In the genomic region with DNA sequence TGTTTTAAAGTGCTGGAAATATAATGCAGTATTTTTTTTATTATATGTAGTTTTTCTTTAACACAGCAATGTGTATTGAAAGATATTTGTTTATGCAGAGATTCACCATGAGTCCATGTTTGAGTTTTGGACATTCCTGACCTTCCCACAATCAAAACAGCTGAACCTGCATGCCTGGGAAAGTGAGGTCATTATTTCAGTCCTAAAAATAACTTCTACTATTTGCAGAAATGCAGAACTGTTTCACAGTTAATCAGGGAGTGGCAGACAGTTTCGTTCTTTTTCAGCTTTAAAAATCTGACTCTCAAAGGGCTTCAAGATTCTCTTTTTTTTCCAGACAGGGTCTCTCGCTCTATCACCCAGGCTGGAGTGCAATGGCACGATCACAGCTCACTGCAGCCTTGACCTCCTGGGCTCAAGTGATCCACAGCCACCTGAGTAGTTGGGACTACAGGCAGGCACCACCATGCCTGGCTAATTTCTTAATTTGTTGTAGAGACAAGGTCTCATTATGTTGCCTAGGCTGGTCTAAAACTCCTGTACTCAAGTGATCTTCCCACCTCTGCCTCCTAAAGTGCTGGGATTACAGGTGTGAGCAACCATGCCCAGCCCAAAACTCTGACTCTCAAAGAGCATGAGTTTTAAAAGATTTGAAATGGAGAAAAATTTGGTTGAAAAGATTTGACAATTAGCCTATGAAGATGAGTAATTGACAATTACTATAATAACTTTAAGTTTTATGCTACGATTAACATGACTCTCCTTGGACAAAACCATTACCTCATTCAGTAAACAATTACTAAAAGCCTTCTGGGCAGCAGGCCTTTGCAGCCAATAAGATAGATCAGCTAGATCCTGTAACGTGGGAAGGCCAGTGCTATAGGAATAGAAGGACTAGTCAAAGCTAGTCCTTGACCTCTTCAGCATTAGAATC, we compare ENCODE assay signal across 10 cellular contexts. TPM values are rescaled to one million over a fixed set of nuclear protein-coding genes. Genes with fewer than 3 reads are reported as not detected.
DNase-seq lines count a peak whose midpoint lies in the region; ATAC-seq and TF ChIP-seq lines count a peak whose summit lies in the region.
"Had no signal": no experiment of that assay in that cellular context is flagged by ENCODE, and none has a peak within 500 bp of the region (broad histone marks: within the 10 kb centered on the region; RNA-seq: fewer than 3 reads in every experiment).

No MANE protein-coding gene starts in this region.

- intact Hi-C loops in left lung (cut with DNase I), result no loop called here

- H3K4me1 Mint-ChIP-seq in stimulated activated naive CD8-positive, alpha-beta T cell treated with anti-CD3 and anti-CD28 coated beads, Interleukin-15, Interleukin-2, amounts not matched to agents 100 ng/mL and 50 ng/mL, for 24 hours (ENCODE audit: low read depth), result peaks cover 90% of the 10 kb centered on the region
- H3K4me1 Mint-ChIP-seq in activated naive CD8-positive, alpha-beta T cell treated with anti-CD3 and anti-CD28 coated beads for 36 hours, result peaks cover 71% of the 10 kb centered on the region

- no peaks in the 10 kb centered on the region for H3K27me3 Mint-ChIP-seq in stimulated activated naive CD8-positive, alpha-beta T cell treated with anti-CD3 and anti-CD28 coated beads, Interleukin-15, Interleukin-2, amounts not matched to agents 100 ng/mL and 50 ng/mL, for 24 hours
- H3K27me3 Mint-ChIP-seq in activated naive CD8-positive, alpha-beta T cell treated with anti-CD3 and anti-CD28 coated beads for 36 hours, result no peaks in the 10 kb centered on the region

- no peaks in the 10 kb centered on the region for H3K9me3 Mint-ChIP-seq in stimulated activated naive CD8-positive, alpha-beta T cell treated with anti-CD3 and anti-CD28 coated beads, Interleukin-15, Interleukin-2, amounts not matched to agents 100 ng/mL and 50 ng/mL, for 24 hours
- H3K9me3 Mint-ChIP-seq in activated naive CD8-positive, alpha-beta T cell treated with anti-CD3 and anti-CD28 coated beads for 36 hours, result no peaks in the 10 kb centered on the region

- peaks cover 8 to 66% of the 10 kb centered on the region in 2 donors for H3K36me3 ChIP-seq in left lung

- no peak overlapping the region for H3K4me3 ChIP-seq in left lung
- H3K4me3 ChIP-seq: mucosa of descending colon had no signal

- no peak for DNase-seq in stimulated activated naive CD8-positive, alpha-beta T cell treated with anti-CD3 and anti-CD28 coated beads, Interleukin-15, Interleukin-2, amounts not matched to agents 100 U/mL and 50 U/mL, for 24 hours
- DNase-seq in activated naive CD8-positive, alpha-beta T cell treated with anti-CD3 and anti-CD28 coated beads for 36 hours, result no peak
- no peak for DNase-seq in left lung
- no peak for DNase-seq in putamen (ENCODE audit: low spot score)
- no peak for DNase-seq in NCI-H1417 treated with DMSO at 0.1 percent for 48 hours (lab: John Stamatoyannopoulos, UW)
- DNase-seq: activated CD4-positive, alpha-beta T cell treated with anti-CD3 and anti-CD28 coated beads, Interleukin-2, amount 50 U/mL, for 4 hours; mucosa of descending colon had no signal

- TF ChIP-seq CTCF in left lung (IDR thresholded peaks at IDR 0.05), result no peak

- peak overlapping the region; percentile 46 to 78 for H3K27ac ChIP-seq in left lung

- peaks cover 80% of the 10 kb centered on the region for H3K36me3 Mint-ChIP-seq in stimulated activated naive CD8-positive, alpha-beta T cell treated with anti-CD3 and anti-CD28 coated beads, Interleukin-15, Interleukin-2, amounts not matched to agents 100 ng/mL and 50 ng/mL, for 24 hours (ENCODE audit: low read depth)
- peaks cover 58% of the 10 kb centered on the region for H3K36me3 Mint-ChIP-seq in activated naive CD8-positive, alpha-beta T cell treated with anti-CD3 and anti-CD28 coated beads for 36 hours

- no peak overlapping the region for H3K4me3 Mint-ChIP-seq in stimulated activated naive CD8-positive, alpha-beta T cell treated with anti-CD3 and anti-CD28 coated beads, Interleukin-15, Interleukin-2, amounts not matched to agents 100 ng/mL and 50 ng/mL, for 24 hours
- no peak overlapping the region for H3K4me3 Mint-ChIP-seq in activated naive CD8-positive, alpha-beta T cell treated with anti-CD3 and anti-CD28 coated beads for 36 hours

- no peak for ATAC-seq in stimulated activated naive CD8-positive, alpha-beta T cell treated with anti-CD3 and anti-CD28 coated beads, Interleukin-15, Interleukin-2, amounts not matched to agents 100 U/mL and 50 U/mL, for 24 hours
- peak; percentile 52 for ATAC-seq in left lung
- no peak for ATAC-seq in HG03175 (IDR thresholded peaks at IDR 0.05; ENCODE audit: unreplicated experiment)
- ATAC-seq in HG02642 (IDR thresholded peaks at IDR 0.05; ENCODE audit: poor library complexity, unreplicated experiment), result no peak
- ATAC-seq: mucosa of descending colon had no signal

- peak overlapping the region; percentile 77 for H3K27ac Mint-ChIP-seq in stimulated activated naive CD8-positive, alpha-beta T cell treated with anti-CD3 and anti-CD28 coated beads, Interleukin-15, Interleukin-2, amounts not matched to agents 100 ng/mL and 50 ng/mL, for 24 hours
- H3K27ac Mint-ChIP-seq in activated naive CD8-positive, alpha-beta T cell treated with anti-CD3 and anti-CD28 coated beads for 36 hours, result peak overlapping the region; percentile 80

- H3K9me3 ChIP-seq in left lung, result no peaks in the 10 kb centered on the region
- H3K9me3 ChIP-seq: mucosa of descending colon had no signal

- H3K27me3 ChIP-seq in left lung, result no peaks in the 10 kb centered on the region

- H3K4me1 ChIP-seq in left lung, result peaks cover 9 to 68% of the 10 kb centered on the region in 2 donors

RNA-seq across cellular contexts. Expression of gene MYL12B, which starts 5.0 kb away (rescaled TPM):
- total RNA-seq in activated naive CD8-positive, alpha-beta T cell treated with anti-CD3 and anti-CD28 coated beads for 36 hours, result 100 to 1,000 TPM; 234 to 235 TPM
- 100 to 1,000 TPM; 377 to 467 TPM for total RNA-seq in left lung

RNA-seq across cellular contexts. Expression of gene MYL12A, which starts 9.4 kb away (rescaled TPM):
- total RNA-seq in activated naive CD8-positive, alpha-beta T cell treated with anti-CD3 and anti-CD28 coated beads for 36 hours, result 100 to 1,000 TPM; 316 to 321 TPM
- 100 to 1,000 TPM; 532 to 556 TPM for total RNA-seq in left lung

RNA-seq across cellular contexts. Expression of gene MYOM1, which starts 37.2 kb away (rescaled TPM):
- under 1 TPM; 0.60 to 0.82 TPM for total RNA-seq in activated naive CD8-positive, alpha-beta T cell treated with anti-CD3 and anti-CD28 coated beads for 36 hours
- total RNA-seq in left lung, result 1 to 10 TPM; 1.5 to 1.7 TPM
